In genomic region chr6:5379647-5380242, GRCh38 we compare ENCODE assay signal across 7 cellular contexts.
DNase-seq lines count a peak whose midpoint lies in the region; ATAC-seq and TF ChIP-seq lines count a peak whose summit lies in the region.

No MANE protein-coding gene starts in this region.

- H3F3A ChIP-seq in SK-N-SH (replicated peaks; ENCODE audit: insufficient read depth), result no peaks in the 10 kb centered on the region

- CTCF ChIA-PET in SK-N-SH (lab: Yijun Ruan, JAX), result interaction anchor here (0.7 to 2.4 kb wide), 17 partner anchors 9 to 323 kb away, joined by 3 to 21 read pairs (median 4); partner anchors contain the start of gene LYRM4

- H3K27me3 ChIP-seq in HL-60 (ENCODE audit: insufficient read depth, poor library complexity, severe bottlenecking) (no peaks in the 10 kb centered on the region), SK-N-SH (ENCODE audit: insufficient read depth) (no peaks in the 10 kb centered on the region)

- H3K4me3 ChIP-seq in HL-60 (replicated peaks; ENCODE audit: insufficient read depth, low read length), result no peak overlapping the region
- H3K4me3 ChIP-seq in SK-N-SH (ENCODE audit: low read depth in 2 of 2, low read length in 1 of 2), result no peak overlapping the region; a peak in 1 of 4 replicates

- no peak overlapping the region for H3K9ac ChIP-seq in SK-N-SH

- no peak overlapping the region for H3K27ac ChIP-seq in HL-60 (replicated peaks)
- H3K27ac ChIP-seq in SK-N-SH (ENCODE audit: low read depth in 2 of 2, low read length in 1 of 2), result no peak overlapping the region

- no peaks in the 10 kb centered on the region for H3K9me2 ChIP-seq in SK-N-SH

- no peak for TF ChIP-seq EP300 in SK-N-SH (IDR thresholded peaks at IDR 0.05; ENCODE audit: borderline replicate concordance in 1 of 2, low read depth in 1 of 2, low read length in 1 of 2)

- peaks cover 0 to 6% of the 10 kb centered on the region in 2 experiments; a peak in 2 of 4 replicates for H3K4me1 ChIP-seq in SK-N-SH (ENCODE audit: control insufficient read depth in 1 of 2, insufficient read depth in 2 of 2, low read depth in 1 of 2, low read length in 1 of 2)

- no peaks in the 10 kb centered on the region for H3K36me3 ChIP-seq in SK-N-SH (replicated peaks in 1 of 2; ENCODE audit: control insufficient read depth in 1 of 2, insufficient read depth in 2 of 2, low read length in 1 of 2)

- peak; percentile 71 for TF ChIP-seq RAD21 in SK-N-SH (IDR thresholded peaks at IDR 0.05; ENCODE audit: low read length)

- 52% methylated on average over 3 of the region's 3 CpGs for WGBS in SK-N-SH (ENCODE audit: low lambda C conversion rate)

- peak; percentile 75 for TF ChIP-seq CTCF in HL-60 (IDR thresholded peaks at IDR 0.05; ENCODE audit: insufficient read depth, low read length)
- TF ChIP-seq CTCF in SK-N-SH (IDR thresholded peaks at IDR 0.05), result peak; percentile 49

- no peak overlapping the region for H3K4me2 ChIP-seq in SK-N-SH

- H2AFZ ChIP-seq in SK-N-SH (ENCODE audit: low read depth), result no peak overlapping the region

- peak; percentile 52 for DNase-seq in EH (ENCODE audit: low read depth)
- DNase-seq in HL-60 (ENCODE audit: low read depth in 1 of 2, low spot score in 1 of 2), result peak in 1 of 2 experiments; percentile 67
- peak; percentile 32 for DNase-seq in SK-N-SH
- DNase-seq in germinal center (ENCODE audit: low spot score), result peak; percentile 49
- no peak for DNase-seq in DMS79 treated with DMSO at 0.1 percent for 48 hours (lab: John Stamatoyannopoulos, UW)

- H4K20me1 ChIP-seq in SK-N-SH (ENCODE audit: insufficient read depth), result no peaks in the 10 kb centered on the region

- ATAC-seq in GM18873 (IDR thresholded peaks at IDR 0.05; ENCODE audit: low FRiP score, unreplicated experiment) (no peak), HG02642 (IDR thresholded peaks at IDR 0.05; ENCODE audit: poor library complexity, unreplicated experiment) (no peak)

- no peaks in the 10 kb centered on the region for H3K9me3 ChIP-seq in SK-N-SH

- POLR2A ChIA-PET in SK-N-SH (lab: Yijun Ruan, JAX), result no interaction called here

- no peaks in the 10 kb centered on the region; the same call in 1 of the 2 replicates for H3K79me2 ChIP-seq in SK-N-SH (ENCODE audit: insufficient read depth)

TF ChIP-seq in SK-N-SH, 30 proteins besides CTCF, POLR2A, EP300 and RAD21:
- TF ChIP-seq SMC3 (IDR thresholded peaks at IDR 0.05; ENCODE audit: low read depth, low read length) (peak; percentile 49; the same call in 1 of the 2 replicates), MXI1 (IDR thresholded peaks at IDR 0.05; ENCODE audit: low read depth, low read length) (no peak)
TF ChIP-seq in SK-N-SH: peak in this region for 1.
